1 cellular context compared by ENCODE assay signal in genomic region chr19:8608858-8609209, GRCh38.
TF ChIP-seq lines count a peak whose summit lies in the region.

No MANE protein-coding gene starts in this region.

TF ChIP-seq in HepG2, 621 proteins besides CTCF, POLR2A, EP300 and RAD21:
- TF ChIP-seq POLR2G (IDR thresholded peaks at IDR 0.05; ENCODE audit: low read depth, low read length) (no peak), GTF2F1 (IDR thresholded peaks at IDR 0.05; ENCODE audit: low read length) (no peak), ZNF18 (CRISPR knock-in tag; IDR thresholded peaks at IDR 0.05; ENCODE audit: insufficient replicate concordance) (no peak), GZF1 (CRISPR knock-in tag; IDR thresholded peaks at IDR 0.05) (no peak), HOXA3 (CRISPR knock-in tag; IDR thresholded peaks at IDR 0.05) (0 out of 2 replicates have a peak, but pooled peaks have one; percentile 1)
